8 cellular contexts compared by ENCODE assay signal in the genomic region with DNA sequence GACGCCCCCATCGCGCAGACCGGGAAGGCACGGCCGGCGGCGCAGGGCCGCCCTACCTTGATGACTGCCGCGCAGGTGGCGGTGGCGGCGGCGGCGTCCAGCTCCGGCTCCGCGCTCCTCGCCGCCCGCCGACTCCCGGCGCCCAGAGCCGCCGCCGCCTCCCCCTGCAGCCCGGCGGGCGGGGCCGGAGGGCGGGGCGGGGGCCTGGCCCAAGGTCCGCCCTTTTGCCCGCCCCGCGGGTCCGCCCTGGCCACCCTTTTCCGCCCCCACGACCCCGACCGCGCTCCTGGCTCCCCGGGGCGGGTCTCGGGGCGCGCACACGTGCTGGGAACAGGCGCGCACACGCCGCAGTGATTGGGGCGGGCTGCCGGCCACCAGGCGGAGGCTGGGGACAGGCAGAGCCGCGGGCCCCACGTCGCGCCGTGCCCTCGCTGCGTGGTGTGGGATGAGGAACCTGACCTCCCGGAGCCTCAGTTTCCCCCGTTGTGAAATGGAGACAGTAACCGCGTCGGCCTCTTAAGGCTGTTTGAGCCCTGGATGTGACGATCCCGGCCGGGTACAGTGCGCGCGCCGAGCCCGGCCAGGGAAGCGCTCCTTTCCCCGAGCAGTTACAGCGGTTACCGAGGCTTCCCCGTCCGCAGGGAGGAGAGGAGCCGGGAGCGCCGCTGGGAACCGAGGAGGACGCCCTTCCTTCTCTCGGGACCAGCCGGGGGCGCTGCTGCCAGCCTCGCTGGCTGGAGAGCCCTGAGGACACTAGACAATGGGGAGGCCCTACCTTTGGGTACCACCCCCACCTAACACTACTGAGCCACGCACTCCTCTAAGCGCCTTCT. TPM values are rescaled to one million over a fixed set of nuclear protein-coding genes. Genes with fewer than 3 reads are reported as not detected.
DNase-seq lines count a peak whose midpoint lies in the region; ATAC-seq and TF ChIP-seq lines count a peak whose summit lies in the region.

A gene with protein sequence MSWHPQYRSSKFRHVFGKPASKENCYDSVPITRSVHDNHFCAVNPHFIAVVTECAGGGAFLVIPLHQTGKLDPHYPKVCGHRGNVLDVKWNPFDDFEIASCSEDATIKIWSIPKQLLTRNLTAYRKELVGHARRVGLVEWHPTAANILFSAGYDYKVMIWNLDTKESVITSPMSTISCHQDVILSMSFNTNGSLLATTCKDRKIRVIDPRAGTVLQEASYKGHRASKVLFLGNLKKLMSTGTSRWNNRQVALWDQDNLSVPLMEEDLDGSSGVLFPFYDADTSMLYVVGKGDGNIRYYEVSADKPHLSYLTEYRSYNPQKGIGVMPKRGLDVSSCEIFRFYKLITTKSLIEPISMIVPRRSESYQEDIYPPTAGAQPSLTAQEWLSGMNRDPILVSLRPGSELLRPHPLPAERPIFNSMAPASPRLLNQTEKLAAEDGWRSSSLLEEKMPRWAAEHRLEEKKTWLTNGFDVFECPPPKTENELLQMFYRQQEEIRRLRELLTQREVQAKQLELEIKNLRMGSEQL (minus strand): TSS at position 135 of the 833 bp plus-strand sequence. CDS start 34,977 bp downstream, outside the sequence.

- H3K4me3 ChIP-seq in GM12875 (ENCODE audit: low read depth, low read length) (peak within 1 kb of the TSS; percentile 77), coronary artery (peak within 1 kb of the TSS; percentile 79)

- H3K27ac ChIP-seq in coronary artery = peak within 1 kb of the TSS; percentile 33 to 76

- DNase-seq in NCI-H2196 treated with DMSO at 0.1 percent for 48 hours (lab: John Stamatoyannopoulos, UW; ENCODE audit: unreplicated experiment) (peak; percentile 58), coronary artery (ENCODE audit: low spot score) (no peak), left lobe of liver (ENCODE audit: low spot score) (peak; percentile 87), NCI-H446 treated with DMSO at 0.1 percent for 48 hours (lab: John Stamatoyannopoulos, UW) (no peak)
- peak; percentile 60 to 72 for DNase-seq in activated CD4-positive, alpha-beta T cell treated with anti-CD3 and anti-CD28 coated beads for 4 hours
- peak; percentile 72 to 82 for DNase-seq in stimulated activated CD4-positive, alpha-beta T cell treated with anti-CD3 and anti-CD28 coated beads, Interleukin-2, amount 100 ng/mL, for 24 hours

- TF ChIP-seq CTCF in GM12875 (IDR thresholded peaks at IDR 0.05; ENCODE audit: borderline replicate concordance, insufficient read depth, low read depth, low read length) (peak; percentile 23; the same call in 1 of the 2 replicates), coronary artery (IDR thresholded peaks at IDR 0.05) (no peak)

- ATAC-seq in HG03025 (IDR thresholded peaks at IDR 0.05; ENCODE audit: low FRiP score, unreplicated experiment) (peak; percentile 54), left lobe of liver (peak; percentile 90)

RNA-seq across cellular contexts. Expression of the gene that starts here (rescaled TPM):
- 3.7 TPM for total RNA-seq in left lobe of liver

Comparison
In these comparisons a context has a peak if more than half of its experiments do, and no peak if none do; other contexts are left out.
1. DNase-seq: peak in NCI-H2196 treated with DMSO at 0.1 percent for 48 hours (single experiment), activated CD4-positive, alpha-beta T cell treated with anti-CD3 and anti-CD28 coated beads for 4 hours (2 of 2), left lobe of liver (single experiment) and stimulated activated CD4-positive, alpha-beta T cell treated with anti-CD3 and anti-CD28 coated beads, Interleukin-2, amount 100 ng/mL, for 24 hours (2 of 2); none in coronary artery (single experiment) and NCI-H446 treated with DMSO at 0.1 percent for 48 hours (single experiment).